ENCODE assay signal across 8 cellular contexts in the genomic region with DNA sequence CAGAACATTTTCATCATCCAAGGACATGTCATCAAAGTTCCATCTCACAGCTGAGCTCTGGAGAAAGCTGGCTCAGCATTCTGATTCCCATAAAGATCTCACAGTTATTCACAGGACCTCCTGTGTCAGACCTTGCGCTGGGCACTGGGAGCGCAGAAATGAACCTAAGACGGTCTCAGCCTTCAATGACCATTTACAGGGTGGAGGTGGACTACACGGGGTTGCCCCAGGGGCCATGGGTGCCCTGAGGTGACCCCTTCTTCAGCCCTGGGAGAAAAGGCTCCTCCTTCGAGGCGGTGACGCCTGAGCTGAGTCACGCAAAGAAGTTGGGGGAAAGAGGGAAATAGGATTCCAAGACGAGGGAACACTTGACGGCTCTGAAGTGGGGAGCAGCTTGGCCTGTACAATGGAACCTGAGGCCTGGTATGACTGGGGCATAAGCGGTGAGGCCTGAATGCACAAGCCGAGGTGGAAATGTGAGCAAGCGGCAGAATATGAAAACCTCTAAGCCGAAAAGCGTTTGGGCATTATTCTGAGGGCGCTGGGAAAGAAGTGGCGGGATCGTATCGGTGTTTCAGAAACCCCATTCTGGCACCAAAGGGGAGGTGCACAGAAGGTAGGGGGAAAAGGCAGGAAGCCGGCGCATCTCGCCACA. TPM values are rescaled to one million over a fixed set of nuclear protein-coding genes. Genes with fewer than 3 reads are reported as not detected.
DNase-seq lines count a peak whose midpoint lies in the region; ATAC-seq, FAIRE-seq and TF ChIP-seq lines count a peak whose summit lies in the region.

No MANE protein-coding gene starts in this region.

- dilution Hi-C loops in mammary epithelial cell (cut with HindIII; ENCODE audit: low sequenced_read_pairs): no loop called here

- CTCF ChIA-PET in PC-3 (lab: Charles Lee): no interaction called here
- CTCF ChIA-PET in mammary epithelial cell (lab: Charles Lee; ENCODE audit: low non-redundant PET): no interaction called here

- H3K9me3 ChIP-seq in BE2C (no peaks in the 10 kb centered on the region), PC-3 (ENCODE audit: low read length) (no peaks in the 10 kb centered on the region), mammary epithelial cell (replicated peaks; ENCODE audit: insufficient read depth, low read length) (no peaks in the 10 kb centered on the region), skeletal muscle tissue (ENCODE audit: control insufficient read depth in 3 of 3, low read length in 3 of 3) (no peaks in the 10 kb centered on the region)

- H3K36me3 ChIP-seq in BE2C: no peaks in the 10 kb centered on the region
- H3K36me3 ChIP-seq in PC-3 (ENCODE audit: low read depth, low read length): peaks cover 10% of the 10 kb centered on the region; the same call in 1 of the 2 replicates
- H3K36me3 ChIP-seq in mammary epithelial cell (ENCODE audit: insufficient read depth, low read length): peaks cover 9% of the 10 kb centered on the region
- peaks cover 26 to 35% (median 33%) of the 10 kb centered on the region in 3 donors for H3K36me3 ChIP-seq in skeletal muscle tissue (ENCODE audit: control insufficient read depth in 3 of 3, insufficient read depth in 3 of 3, low read length in 3 of 3)

- H3K4me3 ChIP-seq in BE2C (ENCODE audit: low read depth, low read length) (peak overlapping the region; percentile 76), PC-3 (ENCODE audit: low read length) (peak overlapping the region; percentile 84), mammary epithelial cell (replicated peaks in 1 of 3; ENCODE audit: insufficient read depth in 1 of 3, low read depth in 2 of 3, low read length in 3 of 3) (peak overlapping the region; percentile 46 to 89 (median 78)), skeletal muscle tissue (ENCODE audit: low read length in 3 of 3) (peak overlapping the region; percentile 82 to 95 (median 93))

- H3K9ac ChIP-seq in PC-3 (ENCODE audit: low read length) (peak overlapping the region; percentile 94), mammary epithelial cell (ENCODE audit: insufficient read depth, low read length) (peak overlapping the region; percentile 92), skeletal muscle tissue (ENCODE audit: low read depth in 1 of 3, low read length in 3 of 3) (peak overlapping the region; percentile 91 to 97 (median 96))

- peaks cover 0 to 1% (median 0%) of the 10 kb centered on the region in 6 donors for H3K9me3 Mint-ChIP-seq in immature natural killer cell

- H3K4me2 ChIP-seq in PC-3 (ENCODE audit: low read length): peak overlapping the region; percentile 86
- peak overlapping the region; percentile 86 for H3K4me2 ChIP-seq in mammary epithelial cell (ENCODE audit: insufficient read depth, low read depth, low read length)

- BruUV-seq in PC-3 (replicated peaks; lab: Mats Ljungman, UMichigan): TSS peak; percentile 49
- TSS peak; percentile 30 for BruUV-seq in mammary epithelial cell (replicated peaks; lab: Mats Ljungman, UMichigan)

- H4K20me1 ChIP-seq in PC-3 (ENCODE audit: low read length) (no peaks in the 10 kb centered on the region), mammary epithelial cell (ENCODE audit: insufficient read depth, low read length) (no peaks in the 10 kb centered on the region)

- POLR2A ChIA-PET in PC-3 (lab: Charles Lee; ENCODE audit: unreplicated experiment): no interaction called here

- H2AFZ ChIP-seq in PC-3 (ENCODE audit: low read length) (peak overlapping the region; percentile 87), mammary epithelial cell (ENCODE audit: low read depth, low read length) (peak overlapping the region; percentile 79)

- peaks cover 13 to 24% (median 19%) of the 10 kb centered on the region in 3 donors for H3K27me3 Mint-ChIP-seq in immature natural killer cell (ENCODE audit: low read depth in 3 of 3)

- H3K4me1 Mint-ChIP-seq in immature natural killer cell: peaks cover 33 to 49% of the 10 kb centered on the region in 2 donors

- 4% methylated on average over 15 of the region's 22 CpGs for WGBS in mammary epithelial cell (ENCODE audit: low coverage, missing lambda C conversion rate)

- peaks cover 5 to 13% (median 6%) of the 10 kb centered on the region in 3 donors for H3K36me3 Mint-ChIP-seq in immature natural killer cell

- H3K27me3 ChIP-seq in BE2C (no peaks in the 10 kb centered on the region), PC-3 (ENCODE audit: low read length) (no peaks in the 10 kb centered on the region), mammary epithelial cell (ENCODE audit: insufficient read depth, low read length) (no peaks in the 10 kb centered on the region), skeletal muscle tissue (ENCODE audit: control insufficient read depth in 3 of 3, insufficient read depth in 3 of 3, low read length in 3 of 3) (no peaks in the 10 kb centered on the region)

- intact Hi-C loops in PC-3 (cut with micrococcal nuclease): loop anchor here (5.0 kb wide), 3 partner anchors 223 to 308 kb away; a partner anchor contains a TSS
- intact Hi-C loops in mammary epithelial cell (cut with micrococcal nuclease): loop anchor here (1.0 kb wide), 1 partner anchor 39 kb away; a partner anchor contains a TSS

- no peak for DNase-seq in BE2C
- peak; percentile 36 for DNase-seq in GM19239 (ENCODE audit: insufficient read length, low spot score)
- peak; percentile 53 for DNase-seq in PC-3
- peak; percentile 63 for DNase-seq in mammary epithelial cell
- peak in 1 of 3 donors; percentile 13 for DNase-seq in immature natural killer cell

- in situ Hi-C loops in mammary epithelial cell (cut with MboI; ENCODE audit: low sequenced_read_pairs in 2 of 2): no loop called here

- peak overlapping the region; percentile 90 to 97 (median 96) for H3K4me3 Mint-ChIP-seq in immature natural killer cell

- no peaks in the 10 kb centered on the region for H3K9me2 ChIP-seq in PC-3 (replicated peaks; ENCODE audit: low read length)

- H3K27ac ChIP-seq in PC-3 (ENCODE audit: low read length) (peak overlapping the region; percentile 70), mammary epithelial cell (ENCODE audit: insufficient read depth, low read depth, low read length) (peak overlapping the region; percentile 84), skeletal muscle tissue (ENCODE audit: low read depth, low read length) (peak overlapping the region; percentile 98)

- no peaks in the 10 kb centered on the region for H3F3A ChIP-seq in PC-3 (ENCODE audit: low read length, unreplicated experiment)

- no peak for TF ChIP-seq CTCF in BE2C (IDR thresholded peaks at IDR 0.05; ENCODE audit: low read depth, low read length)
- TF ChIP-seq CTCF in PC-3 (conservative IDR thresholded peaks at IDR 0.05; ENCODE audit: low read depth, low read length): no peak
- no peak for TF ChIP-seq CTCF in mammary epithelial cell (conservative IDR thresholded peaks at IDR 0.05 in 1 of 2, IDR thresholded peaks at IDR 0.05 in 1 of 2; ENCODE audit: extremely low read depth in 1 of 2, insufficient read depth in 1 of 2, low read depth in 1 of 2, low read length in 2 of 2)

- FAIRE-seq in GM19239 (lab: Jason Lieb, UNC): peak; percentile 85

- H3K4me1 ChIP-seq in BE2C (no peaks in the 10 kb centered on the region), PC-3 (ENCODE audit: insufficient read depth, low read length) (peaks cover 20% of the 10 kb centered on the region), mammary epithelial cell (ENCODE audit: insufficient read depth, low read length) (peaks cover 28% of the 10 kb centered on the region), skeletal muscle tissue (ENCODE audit: control insufficient read depth in 3 of 3, insufficient read depth in 3 of 3, low read length in 3 of 3) (peaks cover 10 to 18% (median 16%) of the 10 kb centered on the region in 3 donors)

- peak overlapping the region; percentile 94 to 99 (median 97) for H3K27ac Mint-ChIP-seq in immature natural killer cell

- H3K79me2 ChIP-seq in PC-3 (ENCODE audit: low read length) (peaks cover 19% of the 10 kb centered on the region), mammary epithelial cell (ENCODE audit: insufficient read depth, low read length) (peaks cover 41% of the 10 kb centered on the region)

- peak; percentile 11 for ATAC-seq in PC-3
- no peak for ATAC-seq in GM21360 (IDR thresholded peaks at IDR 0.05; ENCODE audit: unreplicated experiment)
- ATAC-seq in GM21423 (IDR thresholded peaks at IDR 0.05; ENCODE audit: unreplicated experiment): no peak

RNA-seq across cellular contexts. Expression of a gene that starts 0.8 kb away (rescaled TPM):
- polyA plus RNA-seq in BE2C (2012; ENCODE audit: insufficient read depth, insufficient read length, low read depth): 13.2 TPM
- total RNA-seq in PC-3 (2014; rRNA removed): 26.0 and 26.8 TPM in 2 replicates
- 10 to 100 TPM; 28.1 to 31.0 TPM for total RNA-seq in mammary epithelial cell
- 13.8 TPM for polyA plus RNA-seq in mammary epithelial cell
- polyA minus RNA-seq in mammary epithelial cell: 27.5 TPM
- 10 to 100 TPM in 1 of 3 donors, 1 to 10 TPM in 2; 4.6 to 15.5 (median 4.8) TPM for polyA plus RNA-seq in immature natural killer cell
- 10.4 TPM for total RNA-seq in skeletal muscle tissue

RNA-seq across cellular contexts. Expression of a gene that starts 39.0 kb away (rescaled TPM):
- 0.91 TPM for polyA plus RNA-seq in BE2C (2012; ENCODE audit: insufficient read depth, insufficient read length, low read depth)
- 23.7 and 28.9 TPM in 2 replicates for total RNA-seq in PC-3 (2014; rRNA removed)
- total RNA-seq in mammary epithelial cell: 1 to 10 TPM; 1.2 to 8.8 TPM
- 16.8 TPM for polyA plus RNA-seq in mammary epithelial cell
- polyA minus RNA-seq in mammary epithelial cell: 22.4 TPM
- 1 to 10 TPM in 1 of 3 donors, under 1 TPM in 2; 0.46 to 1.2 (median 0.58) TPM for polyA plus RNA-seq in immature natural killer cell
- 1.6 TPM for total RNA-seq in skeletal muscle tissue

RNA-seq across cellular contexts. Expression of a gene that starts 39.2 kb away (rescaled TPM):
- 56.5 TPM for polyA plus RNA-seq in BE2C (2012; ENCODE audit: insufficient read depth, insufficient read length, low read depth)
- total RNA-seq in PC-3 (2014; rRNA removed): 14.5 and 15.2 TPM in 2 replicates
- 10 to 100 TPM in 1 of 2 donors, 1 to 10 TPM in 1; 9.2 to 34.9 TPM for total RNA-seq in mammary epithelial cell
- 22.1 TPM for polyA plus RNA-seq in mammary epithelial cell
- 58.3 TPM for polyA minus RNA-seq in mammary epithelial cell
- 10 to 100 TPM; 34.3 to 56.6 (median 42.0) TPM for polyA plus RNA-seq in immature natural killer cell
- total RNA-seq in skeletal muscle tissue: 10.4 TPM
